ENCODE assay signal across 8 cellular contexts in genomic region chr19:37691881-37692504, GRCh38. TPM values are rescaled to one million over a fixed set of nuclear protein-coding genes. Genes with fewer than 3 reads are reported as not detected.
DNase-seq lines count a peak whose midpoint lies in the region; ATAC-seq, FAIRE-seq and TF ChIP-seq lines count a peak whose summit lies in the region.

No MANE protein-coding gene starts in this region.

- peak overlapping the region; percentile 82 for H3K9ac ChIP-seq in astrocyte (ENCODE audit: low read length)

- H3K4me3 ChIP-seq in HFF-Myc (replicated peaks; ENCODE audit: low read depth, low read length) (peak overlapping the region; percentile 46), astrocyte (ENCODE audit: insufficient read depth, low read depth, low read length) (peak overlapping the region; percentile 63), psoas muscle (peak overlapping the region; percentile 72)

- H3K4me1 ChIP-seq in astrocyte (ENCODE audit: insufficient read depth, low read length) (no peaks in the 10 kb centered on the region), psoas muscle (peaks cover 3% of the 10 kb centered on the region)

- WGBS in psoas muscle, 3 donors = 1% methylated on average over 48 of the region's 48 CpGs

- H3K9me3 Mint-ChIP-seq in astrocyte (ENCODE audit: unreplicated experiment) = peaks cover 31% of the 10 kb centered on the region
- no peaks in the 10 kb centered on the region for H3K9me3 Mint-ChIP-seq in type B pancreatic cell

- H4K20me1 ChIP-seq in astrocyte (ENCODE audit: insufficient read depth, low read length) = no peaks in the 10 kb centered on the region

- H3K79me2 ChIP-seq in astrocyte (ENCODE audit: insufficient read depth, low read length) = no peaks in the 10 kb centered on the region

- H3K4me3 Mint-ChIP-seq in astrocyte (ENCODE audit: unreplicated experiment) (peak overlapping the region; percentile 96), type B pancreatic cell (peak overlapping the region; percentile 96)

- H3K36me3 Mint-ChIP-seq in astrocyte (ENCODE audit: low read depth, unreplicated experiment) (peaks cover 17% of the 10 kb centered on the region), type B pancreatic cell (peaks cover 11% of the 10 kb centered on the region)

- TF ChIP-seq CTCF in AG09319 (IDR thresholded peaks at IDR 0.05; ENCODE audit: low read depth, low read length) = no peak; the same call in 1 of the 2 replicates
- TF ChIP-seq CTCF in HFF-Myc (IDR thresholded peaks at IDR 0.05; ENCODE audit: low read depth, low read length, missing control alignments) = no peak
- no peak for TF ChIP-seq CTCF in astrocyte (IDR thresholded peaks at IDR 0.05; ENCODE audit: insufficient read depth, low read depth, low read length)
- no peak for TF ChIP-seq CTCF in psoas muscle (IDR thresholded peaks at IDR 0.05)
- TF ChIP-seq CTCF in type B pancreatic cell (conservative IDR thresholded peaks at IDR 0.05) = peak; percentile 24

- H3K27me3 Mint-ChIP-seq in astrocyte (ENCODE audit: low read depth, unreplicated experiment) (no peaks in the 10 kb centered on the region), type B pancreatic cell (no peaks in the 10 kb centered on the region)

- intact Hi-C loops in psoas muscle (cut with DNase I) = loop anchor here in 1 of 2 donors (5.0 kb wide), 1 partner anchor 35 kb away; the partner anchor contains the start of gene ZFP30

- FAIRE-seq in astrocyte (lab: Jason Lieb, UNC) = peak; percentile 55

- H3K27me3 ChIP-seq in astrocyte (ENCODE audit: insufficient read depth, low read length) = no peaks in the 10 kb centered on the region
- no peaks in the 10 kb centered on the region for H3K27me3 ChIP-seq in psoas muscle (ENCODE audit: insufficient read depth in 3 of 3, low read length in 2 of 3)

- DNase-seq in AG09319 (ENCODE audit: extremely low read depth, low read depth) (peak; percentile 54), HFF-Myc (ENCODE audit: extremely low read depth, low read depth) (peak; percentile 4), T-helper 9 cell (peak; percentile 54), astrocyte (ENCODE audit: low read depth) (peak; percentile 81), hepatic stellate cell (ENCODE audit: low spot score) (peak; percentile 78), psoas muscle (peak; percentile 85 to 86), type B pancreatic cell (ENCODE audit: extremely low spot score, unreplicated experiment) (peak; percentile 88), NCI-H526 (lab: John Stamatoyannopoulos, UW) (no peak)

- ATAC-seq in psoas muscle = peak; percentile 73 to 97 (median 92)

- H3K27ac ChIP-seq in astrocyte (ENCODE audit: low read depth, low read length) = peak overlapping the region; percentile 43
- H3K27ac ChIP-seq in psoas muscle = peak overlapping the region; percentile 74

- H3K9me3 ChIP-seq in astrocyte (ENCODE audit: insufficient read depth, low read depth, low read length) (peaks cover 10% of the 10 kb centered on the region), psoas muscle (peaks cover 4% of the 10 kb centered on the region)

- H2AFZ ChIP-seq in astrocyte (ENCODE audit: low read depth, low read length) = peak overlapping the region; percentile 91

- H3K27ac Mint-ChIP-seq in astrocyte (ENCODE audit: unreplicated experiment) (peak overlapping the region; percentile 84), type B pancreatic cell (peak overlapping the region; percentile 92)

- peak overlapping the region; percentile 86 for H3K4me2 ChIP-seq in astrocyte (ENCODE audit: low read length)

- no peaks in the 10 kb centered on the region for H3K4me1 Mint-ChIP-seq in astrocyte (ENCODE audit: low read depth, unreplicated experiment)
- H3K4me1 Mint-ChIP-seq in type B pancreatic cell (ENCODE audit: unreplicated experiment) = peaks cover 11% of the 10 kb centered on the region

- no peaks in the 10 kb centered on the region for H3K36me3 ChIP-seq in astrocyte (ENCODE audit: insufficient read depth, low read length)
- peaks cover 0 to 18% of the 10 kb centered on the region in 2 donors for H3K36me3 ChIP-seq in psoas muscle (ENCODE audit: insufficient read depth in 1 of 2, low read depth in 1 of 2)

RNA-seq across cellular contexts. Expression of gene ZNF607, which starts 27.6 kb away (rescaled TPM):
- total RNA-seq in astrocyte = 5.2 and 6.3 TPM in 2 replicates
- total RNA-seq in psoas muscle = 1 to 10 TPM; 1.2 to 5.8 (median 1.9) TPM
- polyA plus RNA-seq in psoas muscle = 1 to 10 TPM; 1.4 to 3.5 (median 1.5) TPM
- total RNA-seq in type B pancreatic cell (ENCODE audit: low replicate concordance) = 24.0 and 24.1 TPM in 2 replicates

RNA-seq across cellular contexts. Expression of gene ZFP30, which starts 36.7 kb away (rescaled TPM):
- total RNA-seq in astrocyte = 13.4 and 13.9 TPM in 2 replicates
- total RNA-seq in psoas muscle = 1 to 10 TPM; 3.2 to 6.8 (median 5.1) TPM
- polyA plus RNA-seq in psoas muscle = 1 to 10 TPM; 1.0 to 5.6 (median 1.6) TPM
- total RNA-seq in type B pancreatic cell (ENCODE audit: low replicate concordance) = 14.5 and 28.1 TPM in 2 replicates

Comparison
In these comparisons a context has a peak if more than half of its experiments do, and no peak if none do; other contexts are left out.
1. DNase-seq: peak in AG09319 (single experiment), HFF-Myc (single experiment), T-helper 9 cell (single experiment), astrocyte (single experiment), hepatic stellate cell (single experiment), psoas muscle (2 of 2) and type B pancreatic cell (single experiment); none in NCI-H526 (0 of 2).
2. Peak in every context shown above with its lines, with median percentiles within 50 percentile points of each other: H3K4me3 ChIP-seq.